Comparison of ENCODE assay signal across 8 cellular contexts in genomic region chr12:48815281-48816110, GRCh38. TPM values are rescaled to one million over a fixed set of nuclear protein-coding genes. Genes with fewer than 3 reads are reported as not detected.
DNase-seq lines count a peak whose midpoint lies in the region; ATAC-seq and TF ChIP-seq lines count a peak whose summit lies in the region.

No MANE protein-coding gene starts in this region.

- H3K27ac ChIP-seq in angular gyrus (ENCODE audit: low read depth, low read length) (peak overlapping the region; percentile 68), left ventricle myocardium inferior (replicated peaks) (peak overlapping the region; percentile 94), trophoblast cell (ENCODE audit: low read depth, low read length) (peak overlapping the region; percentile 85)

- H2BK5ac ChIP-seq in trophoblast cell (ENCODE audit: low read depth, low read length, poor library complexity): peak overlapping the region; percentile 84

- peak overlapping the region; percentile 77 for H3K14ac ChIP-seq in trophoblast cell (ENCODE audit: low read length)

- no peaks in the 10 kb centered on the region for H3K36me3 ChIP-seq in left ventricle myocardium inferior
- H3K36me3 ChIP-seq in trophoblast cell (ENCODE audit: control insufficient read depth in 1 of 2, insufficient read depth in 2 of 2, low read length in 2 of 2): no peaks in the 10 kb centered on the region

- no peak for TF ChIP-seq CTCF in left ventricle myocardium inferior (IDR thresholded peaks at IDR 0.05; ENCODE audit: borderline replicate concordance)

- no peak overlapping the region for H2BK12ac ChIP-seq in trophoblast cell (ENCODE audit: low read length)

- H2BK120ac ChIP-seq in trophoblast cell (ENCODE audit: insufficient read depth, low read length, poor library complexity): peak overlapping the region; percentile 87

- H4K8ac ChIP-seq in trophoblast cell (ENCODE audit: low read depth, low read length): peak overlapping the region; percentile 96

- H3K79me2 ChIP-seq in trophoblast cell (ENCODE audit: control insufficient read depth, insufficient read depth, low read length, poor library complexity): peaks cover 18% of the 10 kb centered on the region

- peak overlapping the region; percentile 80 for H3K4me2 ChIP-seq in trophoblast cell (ENCODE audit: low read length)

- peak overlapping the region; percentile 61 for H3K4ac ChIP-seq in trophoblast cell (ENCODE audit: low read depth, low read length)

- H3K27me3 ChIP-seq in left ventricle myocardium inferior (ENCODE audit: low read depth): no peaks in the 10 kb centered on the region
- H3K27me3 ChIP-seq in trophoblast cell (ENCODE audit: insufficient read depth, low read length): no peaks in the 10 kb centered on the region

- peak overlapping the region; percentile 75 for H4K91ac ChIP-seq in trophoblast cell (ENCODE audit: low read depth, low read length)

- DNase-seq in D341Med (ENCODE audit: low spot score) (peak; percentile 86), KBM-7 (peak; percentile 90), left ventricle myocardium inferior (peak; percentile 77), trophoblast cell (peak; percentile 65 to 74)

- no CpG with 5 or more reads among the region's 37 CpGs for WGBS in trophoblast cell (ENCODE audit: extremely low coverage, insufficient coverage, insufficient read length)

- H3K23ac ChIP-seq in trophoblast cell (ENCODE audit: low read length): no peak overlapping the region

- peak overlapping the region; percentile 95 for H3K4me3 ChIP-seq in left ventricle myocardium inferior
- peak overlapping the region; percentile 67 for H3K4me3 ChIP-seq in trophoblast cell (ENCODE audit: low read depth, low read length)

- ATAC-seq in GM21367 (IDR thresholded peaks at IDR 0.05; ENCODE audit: unreplicated experiment) (peak; percentile 30), HG02973 (IDR thresholded peaks at IDR 0.05; ENCODE audit: unreplicated experiment) (no peak)

- H3K18ac ChIP-seq in trophoblast cell (ENCODE audit: low read length): peak overlapping the region; percentile 88

- peak overlapping the region; percentile 89 for H2AFZ ChIP-seq in trophoblast cell (ENCODE audit: insufficient read depth, low read length, poor library complexity)

- peaks cover 51% of the 10 kb centered on the region for H3K4me1 ChIP-seq in left ventricle myocardium inferior
- H3K4me1 ChIP-seq in trophoblast cell (ENCODE audit: control insufficient read depth in 1 of 2, insufficient read depth in 2 of 2, low read length in 2 of 2): peaks cover 22% of the 10 kb centered on the region in 2 experiments

- H3K9ac ChIP-seq in trophoblast cell (ENCODE audit: low read length): peak overlapping the region; percentile 76

- intact Hi-C loops in left ventricle myocardium inferior (cut with micrococcal nuclease): no loop called here

- no peak overlapping the region for H2AK5ac ChIP-seq in trophoblast cell (ENCODE audit: low read length)

- in situ Hi-C loops in KBM-7 (cut with MboI; ENCODE audit: low pct_unique_long_range_greater_than_20kb, low sequenced_read_pairs): no loop called here

- H3K79me1 ChIP-seq in trophoblast cell (ENCODE audit: low read length): peaks cover 33% of the 10 kb centered on the region

- no peaks in the 10 kb centered on the region for H3K9me3 ChIP-seq in left ventricle myocardium inferior (replicated peaks)
- peaks cover 2% of the 10 kb centered on the region for H3K9me3 ChIP-seq in trophoblast cell (ENCODE audit: insufficient read depth, low read depth, low read length)

- H4K12ac ChIP-seq in trophoblast cell (ENCODE audit: low read depth, low read length): peak overlapping the region; percentile 88

TF ChIP-seq in PFSK-1, 5 proteins besides CTCF, POLR2A, EP300 and RAD21:
- TF ChIP-seq REST (IDR thresholded peaks at IDR 0.05; ENCODE audit: insufficient read depth in 1 of 2, low read depth in 2 of 2, low read length in 2 of 2) (peak in 1 of 2 experiments; percentile 33; a peak in 1 of 4 replicates), TAF1 (IDR thresholded peaks at IDR 0.05; ENCODE audit: borderline replicate concordance, insufficient read depth, low read length) (peak; percentile 84), FOXP2 (optimal IDR thresholded peaks at IDR 0.05; ENCODE audit: borderline replicate concordance, extremely low read depth, extremely low read length, insufficient read depth) (peak; percentile 37), POLR2AphosphoS5 (IDR thresholded peaks at IDR 0.05; ENCODE audit: low read depth, low read length) (peak; percentile 89), SIN3A (IDR thresholded peaks at IDR 0.05; ENCODE audit: borderline replicate concordance, insufficient read depth, low read length) (0 out of 2 replicates have a peak, but pooled peaks have one; percentile 35)

RNA-seq across cellular contexts. Expression of gene CACNB3, which starts 2.8 kb away (rescaled TPM):
- 38.8 TPM for polyA plus RNA-seq in PFSK-1 (2012; ENCODE audit: insufficient read length, low read depth)
- 4.8 TPM for total RNA-seq in left ventricle myocardium inferior
- polyA plus RNA-seq in trophoblast cell (2013): 36.8 and 42.6 TPM in 2 replicates

RNA-seq across cellular contexts. Expression of gene ADCY6, which starts 26.6 kb away (rescaled TPM):
- 36.4 TPM for polyA plus RNA-seq in PFSK-1 (2012; ENCODE audit: insufficient read length, low read depth)
- total RNA-seq in left ventricle myocardium inferior: 98.4 TPM
- polyA plus RNA-seq in trophoblast cell (2013): 20.9 and 22.1 TPM in 2 replicates

RNA-seq across cellular contexts. Expression of gene DDX23, which starts 36.5 kb away (rescaled TPM):
- 60.8 TPM for polyA plus RNA-seq in PFSK-1 (2012; ENCODE audit: insufficient read length, low read depth)
- total RNA-seq in left ventricle myocardium inferior: 36.6 TPM
- 67.7 and 72.6 TPM in 2 replicates for polyA plus RNA-seq in trophoblast cell (2013)

RNA-seq across cellular contexts. Expression of gene RND1, which starts 50.2 kb away (rescaled TPM):
- not detected for polyA plus RNA-seq in PFSK-1 (2012; ENCODE audit: insufficient read length, low read depth)
- 0.47 TPM for total RNA-seq in left ventricle myocardium inferior
- polyA plus RNA-seq in trophoblast cell (2013): 1.3 and 1.7 TPM in 2 replicates
